11 cellular contexts compared by ENCODE assay signal in genomic region chr10:119252051-119252465, GRCh38. TPM values are rescaled to one million over a fixed set of nuclear protein-coding genes. Genes with fewer than 3 reads are reported as not detected.
DNase-seq lines count a peak whose midpoint lies in the region; TF ChIP-seq lines count a peak whose summit lies in the region.
"Had no signal": no experiment of that assay in that cellular context is flagged by ENCODE, and none has a peak within 500 bp of the region (broad histone marks: within the 10 kb centered on the region; RNA-seq: fewer than 3 reads in every experiment).

No MANE protein-coding gene starts in this region.

- H3K9me3 ChIP-seq in AG04450 (ENCODE audit: control insufficient read depth, insufficient read depth, low read length) (no peaks in the 10 kb centered on the region), WERI-Rb-1 (ENCODE audit: severe bottlenecking) (peaks cover 3% of the 10 kb centered on the region), cardiac muscle cell (ENCODE audit: low read depth) (no peaks in the 10 kb centered on the region), osteoblast (ENCODE audit: low read depth, low read length) (no peaks in the 10 kb centered on the region)

- H3K36me3 ChIP-seq in WERI-Rb-1 (peaks cover 3% of the 10 kb centered on the region; the same call in 1 of the 2 replicates), cardiac muscle cell (no peaks in the 10 kb centered on the region), osteoblast (ENCODE audit: insufficient read depth, low read length) (no peaks in the 10 kb centered on the region)

- H3K4me2 ChIP-seq in osteoblast (ENCODE audit: insufficient read depth, low read length), result no peak overlapping the region

- H3K79me2 ChIP-seq in osteoblast (ENCODE audit: insufficient read depth, low read length), result no peaks in the 10 kb centered on the region

- peak; percentile 48 for TF ChIP-seq CTCF in AG04450 (IDR thresholded peaks at IDR 0.05; ENCODE audit: low read depth, low read length)
- peak; percentile 50 for TF ChIP-seq CTCF in WERI-Rb-1 (IDR thresholded peaks at IDR 0.05; ENCODE audit: low read depth, low read length)
- TF ChIP-seq CTCF in cardiac muscle cell (IDR thresholded peaks at IDR 0.05; ENCODE audit: low read depth, low read length), result peak; percentile 62
- no peak for TF ChIP-seq CTCF in osteoblast (IDR thresholded peaks at IDR 0.05; ENCODE audit: extremely low read depth, low read depth, low read length)

- CTCF ChIA-PET in AG04450 (lab: Charles Lee), result interaction anchor here (1.3 to 1.4 kb wide), 2 partner anchors 30 to 193 kb away, joined by 3 to 4 read pairs; no protein-coding TSS in a partner anchor

- H3K27ac ChIP-seq in AG04450 (ENCODE audit: low read depth, low read length) (no peak overlapping the region), WERI-Rb-1 (no peak overlapping the region), cardiac muscle cell (peak overlapping the region; percentile 68), osteoblast (ENCODE audit: low read depth, low read length) (peak overlapping the region; percentile 92)
- H3K27ac ChIP-seq: C4-2B had no signal

- POLR2A ChIA-PET in AG04450 (lab: Yijun Ruan, JAX), result interaction anchor here (0.6 to 1.2 kb wide), 4 partner anchors 15 to 160 kb away, joined by 3 to 4 read pairs (median 3); no protein-coding TSS in a partner anchor

- H3K27me3 ChIP-seq in AG04450 (ENCODE audit: control insufficient read depth, insufficient read depth, low read length) (no peaks in the 10 kb centered on the region), WERI-Rb-1 (ENCODE audit: insufficient read depth, low read depth, severe bottlenecking) (no peaks in the 10 kb centered on the region), cardiac muscle cell (no peaks in the 10 kb centered on the region), osteoblast (ENCODE audit: insufficient read depth, low read length) (no peaks in the 10 kb centered on the region)

- H3K4me3 ChIP-seq in AG04450 (ENCODE audit: low read depth, low read length), result no peak overlapping the region
- H3K4me3 ChIP-seq in WERI-Rb-1 (ENCODE audit: low read depth, low read length), result no peak overlapping the region
- H3K4me3 ChIP-seq in cardiac muscle cell, result no peak overlapping the region
- H3K4me3 ChIP-seq in osteoblast (ENCODE audit: insufficient read depth, low read length), result no peak overlapping the region

- DNase-seq in AG04450 (ENCODE audit: low read depth, low spot score), result no peak
- DNase-seq in WERI-Rb-1, result peak; percentile 44
- peak; percentile 54 to 64 for DNase-seq in cardiac muscle cell (ENCODE audit: low read depth in 1 of 2, low spot score in 1 of 2)
- no peak for DNase-seq in osteoblast (ENCODE audit: insufficient read length, low spot score, missing footprints)
- no peak for DNase-seq in SHP77 treated with DMSO at 0.1 percent for 48 hours (lab: John Stamatoyannopoulos, UW)
- no peak for DNase-seq in DMS79 (lab: John Stamatoyannopoulos, UW)
- no peak for DNase-seq in Kasumi-1 (lab: John Stamatoyannopoulos, UW)
- DNase-seq in HUDEP-2 (lab: John Stamatoyannopoulos, UW; ENCODE audit: unreplicated experiment in 76 of 76), result no peak
- DNase-seq: NCI-H1105; stimulated activated CD4-positive, alpha-beta T cell treated with anti-CD3 and anti-CD28 coated beads, Interleukin-4, amount 100 ng/mL, for 1 hour had no signal

- H4K20me1 ChIP-seq in osteoblast (ENCODE audit: insufficient read depth, low read length), result no peaks in the 10 kb centered on the region

- H3K4me1 ChIP-seq in cardiac muscle cell (ENCODE audit: low read depth) (peaks cover 41% of the 10 kb centered on the region), osteoblast (ENCODE audit: insufficient read depth, low read length) (peaks cover 46% of the 10 kb centered on the region)

- no peak overlapping the region for H2AFZ ChIP-seq in osteoblast (ENCODE audit: low read length)

RNA-seq across cellular contexts. Expression of gene GRK5, which starts 44.7 kb away (rescaled TPM):
- 27.6 and 29.3 TPM in 2 replicates for polyA plus RNA-seq in AG04450 (2011; rRNA removed)
- 20.3 and 24.3 TPM in 2 replicates for polyA minus RNA-seq in AG04450 (2011; rRNA and poly(A)+ RNA removed)
- total RNA-seq in cardiac muscle cell, result 9.2 and 18.3 TPM in 2 replicates
- polyA plus RNA-seq in cardiac muscle cell, result 3.5 and 10.1 TPM in 2 replicates
- 1.5 and 1.8 TPM in 2 replicates for total RNA-seq in osteoblast

Comparison
In these comparisons a context has a peak if more than half of its experiments do, and no peak if none do; other contexts are left out.
1. DNase-seq: peak in WERI-Rb-1 (single experiment) and cardiac muscle cell (2 of 2); none in AG04450 (single experiment), osteoblast (single experiment), SHP77 treated with DMSO at 0.1 percent for 48 hours (single experiment), DMS79 (single experiment), Kasumi-1 (0 of 2) and HUDEP-2 (0 of 76).
2. H3K27ac ChIP-seq: peak in cardiac muscle cell (single experiment) and osteoblast (single experiment); none in AG04450 (single experiment) and WERI-Rb-1 (single experiment).